ENCODE assay signal across 8 cellular contexts in the genomic region with DNA sequence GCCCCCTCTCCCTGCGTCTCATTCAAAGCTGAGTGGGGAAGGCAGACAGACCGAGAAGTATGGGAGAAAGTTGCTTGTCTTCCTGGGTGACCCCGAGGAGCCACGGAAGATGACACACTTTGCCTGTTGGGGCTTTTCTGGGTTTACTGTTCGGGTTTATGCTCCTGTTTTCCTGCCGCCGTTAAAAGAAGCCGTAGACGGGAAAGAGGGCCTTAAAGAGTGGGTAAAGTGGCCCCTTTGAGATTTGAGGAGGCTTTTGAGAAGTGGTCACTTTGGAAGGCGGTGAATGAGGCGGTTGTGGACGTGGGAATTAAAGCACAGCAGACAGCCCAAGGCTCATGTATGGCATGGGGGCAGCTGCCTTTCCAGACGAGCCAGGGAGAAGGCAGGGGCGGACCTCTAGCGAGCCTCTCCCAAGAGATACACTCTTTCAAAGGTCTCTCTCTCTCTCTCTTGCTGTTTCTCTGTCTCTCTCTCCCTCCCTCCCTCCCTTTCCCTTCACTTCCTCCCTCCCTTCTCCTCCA. TPM values are rescaled to one million over a fixed set of nuclear protein-coding genes. Genes with fewer than 3 reads are reported as not detected.
A peak's percentile ranks its signal among the peaks of the same experiment; 100 is the strongest.
DNase-seq lines count a peak whose midpoint lies in the region; ATAC-seq, FAIRE-seq and TF ChIP-seq lines count a peak whose summit lies in the region.

No MANE protein-coding gene starts in this region.

- CTCF ChIA-PET in CD4-positive, alpha-beta memory T cell (lab: Charles Lee; ENCODE audit: partially characterized antibody) = interaction anchor here (0.8 kb wide), 1 partner anchor 9 kb away, joined by 3 read pairs; no protein-coding TSS in a partner anchor
- CTCF ChIA-PET in activated B cell treated with CpG ODN at 0.5 μM for 24 hours (lab: Charles Lee) = interaction anchor here (1.2 kb wide), 1 partner anchor 9 kb away, joined by 7 read pairs; no protein-coding TSS in a partner anchor

- no peaks in the 10 kb centered on the region for H3K36me3 Mint-ChIP-seq in CD4-positive, alpha-beta memory T cell
- H3K36me3 Mint-ChIP-seq in activated B cell treated with CpG ODN at 0.5 μM for 24 hours (ENCODE audit: low read depth) (no peaks in the 10 kb centered on the region), progenitor cell of endocrine pancreas (ENCODE audit: insufficient read depth) (no peaks in the 10 kb centered on the region)

- peaks cover 6 to 16% (median 12%) of the 10 kb centered on the region in 4 donors for H3K4me1 Mint-ChIP-seq in CD4-positive, alpha-beta memory T cell
- H3K4me1 Mint-ChIP-seq in activated B cell treated with CpG ODN at 0.5 μM for 24 hours = peaks cover 13% of the 10 kb centered on the region
- peaks cover 9% of the 10 kb centered on the region for H3K4me1 Mint-ChIP-seq in progenitor cell of endocrine pancreas (ENCODE audit: low read depth)

- H3K27me3 Mint-ChIP-seq in CD4-positive, alpha-beta memory T cell = peaks cover 25 to 30% of the 10 kb centered on the region in 2 donors
- H3K27me3 Mint-ChIP-seq in activated B cell treated with CpG ODN at 0.5 μM for 24 hours (peaks cover 33% of the 10 kb centered on the region), progenitor cell of endocrine pancreas (peaks cover 70% of the 10 kb centered on the region)

- TF ChIP-seq POLR2A in GM12892 (IDR thresholded peaks at IDR 0.05; ENCODE audit: low read depth, low read length) = no peak

- H3K9me3 Mint-ChIP-seq in CD4-positive, alpha-beta memory T cell = no peaks in the 10 kb centered on the region
- H3K9me3 Mint-ChIP-seq in activated B cell treated with CpG ODN at 0.5 μM for 24 hours (no peaks in the 10 kb centered on the region), progenitor cell of endocrine pancreas (ENCODE audit: low read depth) (no peaks in the 10 kb centered on the region)

- ATAC-seq in GM19328 (IDR thresholded peaks at IDR 0.05; ENCODE audit: unreplicated experiment) (peak; percentile 22), HG03457 (IDR thresholded peaks at IDR 0.05; ENCODE audit: unreplicated experiment) (peak; percentile 13), activated B cell treated with CpG ODN at 0.5 μM for 24 hours (ENCODE audit: low read depth) (no peak)

- H3K27me3 ChIP-seq in CD4-positive, alpha-beta memory T cell (ENCODE audit: insufficient read depth, low read length) = peaks cover 13% of the 10 kb centered on the region

- no peak for FAIRE-seq in GM12892 (lab: Jason Lieb, UNC)

- intact Hi-C loops in CD4-positive, alpha-beta memory T cell (cut with micrococcal nuclease) = no loop called here
- intact Hi-C loops in activated B cell treated with CpG ODN at 0.5 μM for 24 hours (cut with micrococcal nuclease) = no loop called here

- H3K4me3 Mint-ChIP-seq in CD4-positive, alpha-beta memory T cell = peak overlapping the region; percentile 62 to 85 (median 78)
- H3K4me3 Mint-ChIP-seq in activated B cell treated with CpG ODN at 0.5 μM for 24 hours (peak overlapping the region; percentile 65), progenitor cell of endocrine pancreas (ENCODE audit: low read depth) (peak overlapping the region; percentile 67)

- H3K27ac ChIP-seq in CD4-positive, alpha-beta memory T cell (ENCODE audit: low read depth, low read length) = no peak overlapping the region

- DNase-seq in CD4-positive, alpha-beta memory T cell = no peak
- DNase-seq in activated B cell treated with CpG ODN at 0.5 μM for 24 hours (no peak), glomerular visceral epithelial cell (ENCODE audit: extremely low spot score) (peak; percentile 40), progenitor cell of endocrine pancreas (ENCODE audit: low spot score, unreplicated experiment) (no peak), GM12892 (ENCODE audit: insufficient read length) (no peak)
- DNase-seq in activated CD4-positive, alpha-beta T cell treated with anti-CD3 and anti-CD28 coated beads for 48 hours = no peak

- TF ChIP-seq CTCF in activated B cell treated with CpG ODN at 0.5 μM for 24 hours (IDR thresholded peaks at IDR 0.05) = no peak
- no peak for TF ChIP-seq CTCF in progenitor cell of endocrine pancreas (IDR thresholded peaks at IDR 0.05; ENCODE audit: unreplicated experiment)

- H3K9me3 ChIP-seq in CD4-positive, alpha-beta memory T cell (ENCODE audit: control insufficient read depth in 1 of 2, low read length in 2 of 2) = no peaks in the 10 kb centered on the region

- no peaks in the 10 kb centered on the region for H3K36me3 ChIP-seq in CD4-positive, alpha-beta memory T cell (ENCODE audit: insufficient read depth, low read length)

- POLR2A ChIA-PET in CD4-positive, alpha-beta memory T cell (lab: Charles Lee; ENCODE audit: partially characterized antibody) = no interaction called here
- POLR2A ChIA-PET in activated B cell treated with CpG ODN at 0.5 μM for 24 hours (lab: Charles Lee) = no interaction called here

- H3K4me3 ChIP-seq in CD4-positive, alpha-beta memory T cell (ENCODE audit: low read length in 2 of 2) = peak overlapping the region in 1 of 2 donors; percentile 30

- peaks cover 7% of the 10 kb centered on the region for H3K4me1 ChIP-seq in CD4-positive, alpha-beta memory T cell (ENCODE audit: insufficient read depth, low read length)

- H3K27ac Mint-ChIP-seq in CD4-positive, alpha-beta memory T cell = peak overlapping the region in 1 of 7 donors; percentile 57
- H3K27ac Mint-ChIP-seq in activated B cell treated with CpG ODN at 0.5 μM for 24 hours (no peak overlapping the region), progenitor cell of endocrine pancreas (no peak overlapping the region)

RNA-seq across cellular contexts. Expression of gene LHFPL6, which starts 0.5 kb away (rescaled TPM):
- not detected for total RNA-seq in CD4-positive, alpha-beta memory T cell
- under 1 TPM in 1 of 2 donors, not detected in 1; 0.16 TPM for polyA plus RNA-seq in CD4-positive, alpha-beta memory T cell
- total RNA-seq in activated B cell treated with CpG ODN at 0.5 μM for 24 hours (0.13 and 0.20 TPM in 2 replicates), progenitor cell of endocrine pancreas (1.0 and 1.2 TPM in 2 replicates)
- 2.7 TPM for polyA plus RNA-seq in GM12892 (2012; ENCODE audit: missing spikeins)

RNA-seq across cellular contexts. Expression of gene COG6, which starts 52.0 kb away (rescaled TPM):
- 10 to 100 TPM; 37.2 to 44.5 TPM for total RNA-seq in CD4-positive, alpha-beta memory T cell
- 10 to 100 TPM; 12.2 to 18.1 TPM for polyA plus RNA-seq in CD4-positive, alpha-beta memory T cell
- total RNA-seq in activated B cell treated with CpG ODN at 0.5 μM for 24 hours (28.9 and 29.6 TPM in 2 replicates), progenitor cell of endocrine pancreas (36.8 and 44.1 TPM in 2 replicates)
- polyA plus RNA-seq in GM12892 (2012; ENCODE audit: missing spikeins) = 17.1 TPM
